9 cellular contexts compared by ENCODE assay signal in genomic region chr5:141559481-141559880, GRCh38. TPM values are rescaled to one million over a fixed set of nuclear protein-coding genes. Genes with fewer than 3 reads are reported as not detected.
A peak's percentile ranks its signal among the peaks of the same experiment; 100 is the strongest.
DNase-seq lines count a peak whose midpoint lies in the region; ATAC-seq and TF ChIP-seq lines count a peak whose summit lies in the region.
"Had no signal": no experiment of that assay in that cellular context is flagged by ENCODE, and none has a peak within 500 bp of the region (broad histone marks: within the 10 kb centered on the region; RNA-seq: fewer than 3 reads in every experiment).

No MANE protein-coding gene starts in this region.

- ATAC-seq in lower lobe of right lung: peak in 1 of 2 donors; percentile 44
- no peak for ATAC-seq in GM21717 (IDR thresholded peaks at IDR 0.05; ENCODE audit: unreplicated experiment)

- peaks cover 19% of the 10 kb centered on the region for H3K36me3 ChIP-seq in lower lobe of right lung
- peaks cover 14% of the 10 kb centered on the region for H3K36me3 ChIP-seq in thymus (ENCODE audit: control insufficient read depth, insufficient read depth)

- DNase-seq in NCI-H748 (lab: John Stamatoyannopoulos, UW; ENCODE audit: unreplicated experiment) (peak; percentile 23), NCI-H748 treated with DMSO at 0.1 percent for 48 hours (lab: John Stamatoyannopoulos, UW) (no peak), caudate nucleus (lab: John Stamatoyannopoulos, UW) (peak in 1 of 61 donors; percentile 8), lower lobe of right lung (no peak)
- DNase-seq in stimulated activated CD4-positive, alpha-beta T cell treated with anti-CD3 and anti-CD28 coated beads, Interleukin-1b, Interleukin-23, amount 100 ng/mL, for 48 hours: no peak
- no peak for DNase-seq in activated naive CD4-positive, alpha-beta T cell (lab: John Stamatoyannopoulos, UW)
- DNase-seq: stimulated activated naive CD4-positive, alpha-beta T cell treated with Interleukin-2 at 50 U/mL for 16 hours had no signal

- no peak for TF ChIP-seq CTCF in lower lobe of right lung (IDR thresholded peaks at IDR 0.05)

- H3K4me3 ChIP-seq in lower lobe of right lung (no peak overlapping the region), thymus (ENCODE audit: low read length) (no peak overlapping the region)

- H3K27ac ChIP-seq in caudate nucleus (ENCODE audit: low read depth, low read length) (peak overlapping the region; percentile 73), lower lobe of right lung (peak overlapping the region; percentile 82), thymus (ENCODE audit: low read depth) (peak overlapping the region; percentile 48)

- intact Hi-C loops in lower lobe of right lung (cut with DNase I): no loop called here

- H3K27me3 ChIP-seq in lower lobe of right lung (ENCODE audit: low read depth) (no peaks in the 10 kb centered on the region), thymus (ENCODE audit: control insufficient read depth, insufficient read depth) (no peaks in the 10 kb centered on the region)

- peaks cover 39% of the 10 kb centered on the region for H3K4me1 ChIP-seq in lower lobe of right lung
- H3K4me1 ChIP-seq in thymus (ENCODE audit: control insufficient read depth, insufficient read depth, low read length): no peaks in the 10 kb centered on the region

- H3K9me3 ChIP-seq in lower lobe of right lung: no peaks in the 10 kb centered on the region
- H3K9me3 ChIP-seq in thymus (ENCODE audit: control insufficient read depth): no peaks in the 10 kb centered on the region

RNA-seq across cellular contexts. Expression of gene DIAPH1, which starts 59.3 kb away (rescaled TPM):
- 118 TPM for total RNA-seq in lower lobe of right lung
- polyA plus RNA-seq in thymus: 80.0 TPM
